13 cellular contexts compared by ENCODE assay signal in the genomic region with DNA sequence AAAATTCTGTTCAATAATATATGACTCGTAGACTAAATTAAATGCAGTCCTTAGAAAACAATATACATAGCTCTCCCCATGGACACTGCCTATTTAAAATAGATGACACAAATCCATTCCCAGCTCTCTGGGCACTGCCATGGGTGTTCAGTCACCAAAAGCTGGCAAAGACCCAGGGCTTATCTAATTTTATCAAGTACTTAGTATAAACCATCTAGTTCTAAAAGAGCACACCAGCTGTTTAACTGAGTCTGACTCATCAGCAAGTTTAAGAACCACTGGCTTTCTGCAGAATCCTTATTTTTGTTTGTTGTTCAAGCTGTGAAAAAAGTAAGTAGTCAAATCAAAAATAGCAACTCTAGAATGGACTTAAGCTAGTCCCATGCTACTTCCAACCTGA.
DNase-seq lines count a peak whose midpoint lies in the region; ATAC-seq and TF ChIP-seq lines count a peak whose summit lies in the region.
"Had no signal": no experiment of that assay in that cellular context is flagged by ENCODE, and none has a peak within 500 bp of the region (broad histone marks: within the 10 kb centered on the region; RNA-seq: fewer than 3 reads in every experiment).

No MANE protein-coding gene starts in this region.

- H3K4me3 ChIP-seq in LNCaP clone FGC (ENCODE audit: low read depth, low read length): no peak overlapping the region
- H3K4me3 ChIP-seq: K562 had no signal

- H3K36me3 Mint-ChIP-seq in nephron (ENCODE audit: low read depth): peaks cover 89% of the 10 kb centered on the region
- H3K36me3 Mint-ChIP-seq in stimulated activated naive B cell treated with anti-CD40 and anti-IgM and Interleukin-4, amounts not matched to agents 10 μg/mL and 1 μg/mL and 100 μg/mL, for 72 hours: peaks cover 67 to 83% of the 10 kb centered on the region in 2 donors

- TF ChIP-seq CTCF in LNCaP clone FGC (IDR thresholded peaks at IDR 0.05; ENCODE audit: control insufficient read depth, extremely low read depth, insufficient read depth) (no peak), nephron (IDR thresholded peaks at IDR 0.05; ENCODE audit: unreplicated experiment in 3 of 3) (no peak)

- peaks cover 43% of the 10 kb centered on the region for H3K4me1 Mint-ChIP-seq in nephron
- H3K4me1 Mint-ChIP-seq in stimulated activated naive B cell treated with anti-CD40 and anti-IgM and Interleukin-4, amounts not matched to agents 10 μg/mL and 1 μg/mL and 100 μg/mL, for 72 hours: no peaks in the 10 kb centered on the region

- H3K9me3 Mint-ChIP-seq in nephron: peaks cover 18% of the 10 kb centered on the region
- peaks cover 20 to 23% of the 10 kb centered on the region in 2 donors for H3K9me3 Mint-ChIP-seq in stimulated activated naive B cell treated with anti-CD40 and anti-IgM and Interleukin-4, amounts not matched to agents 10 μg/mL and 1 μg/mL and 100 μg/mL, for 72 hours

- H3K4me3 Mint-ChIP-seq in nephron: no peak overlapping the region
- H3K4me3 Mint-ChIP-seq in stimulated activated naive B cell treated with anti-CD40 and anti-IgM and Interleukin-4, amounts not matched to agents 10 μg/mL and 1 μg/mL and 100 μg/mL, for 72 hours: no peak overlapping the region
- H3K4me3 Mint-ChIP-seq: stimulated activated effector memory CD8-positive, alpha-beta T cell treated with anti-CD3 and anti-CD28 coated beads, Interleukin-12 subunit alpha, Interleukin-12 subunit beta, amount 100 ng/mL, for 72 hours had no signal

- DNase-seq in COR-L47 (lab: John Stamatoyannopoulos, UW) (peak; percentile 6), LNCaP clone FGC (ENCODE audit: low read depth) (peak; percentile 70), dermis blood vessel endothelial cell (peak; percentile 42), hypothalamus (lab: John Stamatoyannopoulos, UW) (no peak)
- DNase-seq in stimulated activated naive B cell treated with anti-CD40 and anti-IgM and Interleukin-4, amounts not matched to agents 10 μg/mL and 1 μg/mL and 100 μg/mL, for 72 hours: no peak
- DNase-seq: activated gamma-delta T cell treated with Interleukin-2 at 50 U/mL for 16 hours, left colon, NCI-H748 treated with DMSO at 0.1 percent for 48 hours had no signal

- H3K27ac Mint-ChIP-seq in nephron: peak overlapping the region in 2 of 3 experiments; percentile 3 to 53
- H3K27ac Mint-ChIP-seq in stimulated activated naive B cell treated with anti-CD40 and anti-IgM and Interleukin-4, amounts not matched to agents 10 μg/mL and 1 μg/mL and 100 μg/mL, for 72 hours: no peak overlapping the region
- H3K27ac Mint-ChIP-seq: stimulated activated effector memory CD8-positive, alpha-beta T cell treated with anti-CD3 and anti-CD28 coated beads, Interleukin-12 subunit alpha, Interleukin-12 subunit beta, amount 100 ng/mL, for 72 hours had no signal

- no peak for ATAC-seq in stimulated activated naive B cell treated with anti-CD40 and anti-IgM and Interleukin-4, amounts not matched to agents 10 μg/mL and 1 μg/mL and 100 μg/mL, for 72 hours (replicated peaks)
- ATAC-seq in GM19328 (IDR thresholded peaks at IDR 0.05; ENCODE audit: unreplicated experiment) (no peak), GM21390 (IDR thresholded peaks at IDR 0.05; ENCODE audit: unreplicated experiment) (no peak)
- ATAC-seq: K562; left colon; stimulated activated effector memory CD8-positive, alpha-beta T cell treated with anti-CD3 and anti-CD28 coated beads, Interleukin-12 subunit alpha, Interleukin-12 subunit beta, amount 100 ng/mL, for 72 hours had no signal

- H3K27me3 Mint-ChIP-seq in nephron (ENCODE audit: low read depth): no peaks in the 10 kb centered on the region
- H3K27me3 Mint-ChIP-seq in stimulated activated naive B cell treated with anti-CD40 and anti-IgM and Interleukin-4, amounts not matched to agents 10 μg/mL and 1 μg/mL and 100 μg/mL, for 72 hours: no peaks in the 10 kb centered on the region

Comparison
In these comparisons a context has a peak if more than half of its experiments do, and no peak if none do; other contexts are left out.
1. DNase-seq: peak in COR-L47 (single experiment), LNCaP clone FGC (single experiment) and dermis blood vessel endothelial cell (single experiment); none in stimulated activated naive B cell treated with anti-CD40 and anti-IgM and Interleukin-4, amounts not matched to agents 10 μg/mL and 1 μg/mL and 100 μg/mL, for 72 hours (single experiment) and hypothalamus (0 of 51).